9 cellular contexts compared by ENCODE assay signal in the genomic region with DNA sequence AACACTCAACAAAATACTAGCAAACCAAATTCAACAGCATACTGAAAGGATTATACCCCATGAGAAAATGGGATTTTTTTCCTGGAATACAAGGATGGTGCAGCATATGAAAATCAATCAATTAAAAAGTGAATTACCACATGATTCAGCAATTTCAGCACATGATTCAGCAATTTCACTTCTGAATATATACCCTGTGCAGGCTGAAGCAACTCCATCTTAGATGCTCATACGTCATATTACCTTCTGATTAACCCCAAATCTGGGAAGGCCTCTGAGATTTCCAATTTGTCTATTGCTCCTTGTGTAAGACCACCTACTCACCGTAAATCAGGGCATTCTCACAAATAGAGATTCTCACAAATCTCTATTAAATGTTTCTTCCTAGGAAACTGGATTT. TPM values are rescaled to one million over a fixed set of nuclear protein-coding genes. Genes with fewer than 3 reads are reported as not detected.
"Had no signal": no experiment of that assay in that cellular context is flagged by ENCODE, and none has a peak within 500 bp of the region (broad histone marks: within the 10 kb centered on the region; RNA-seq: fewer than 3 reads in every experiment).

No MANE protein-coding gene starts in this region.

- H3K4me3 ChIP-seq: GM23248 had no signal

- H3K27ac Mint-ChIP-seq: H9 had no signal

- H3K4me3 Mint-ChIP-seq: H9 had no signal

- H3K27ac ChIP-seq: GM23248, KMS-11 had no signal

- H2AFZ ChIP-seq: GM23248 had no signal

- H3K9ac ChIP-seq: GM23248, KMS-11 had no signal

- FAIRE-seq: H54, HTR-8/SVneo had no signal

- DNase-seq: GM23248, H9, HCEC 1CT, Karpas-422, KBM-7 had no signal

- H3K4me2 ChIP-seq: KMS-11 had no signal

- H3K4me1 Mint-ChIP-seq: H9 had no signal

RNA-seq across cellular contexts. Expression of a gene that starts 43.8 kb away (rescaled TPM):
- total RNA-seq: HT-29 had no signal
